In genomic region chr15:44735482-44736260, GRCh38 we compare ENCODE assay signal across 7 cellular contexts. TPM values are rescaled to one million over a fixed set of nuclear protein-coding genes. Genes with fewer than 3 reads are reported as not detected.
DNase-seq lines count a peak whose midpoint lies in the region; TF ChIP-seq lines count a peak whose summit lies in the region.

No MANE protein-coding gene starts in this region.

- peak overlapping the region; percentile 70 for H3K27ac Mint-ChIP-seq in endothelial cell (ENCODE audit: unreplicated experiment)

- H3K79me2 ChIP-seq in GM23248 (ENCODE audit: insufficient read depth) (peaks cover 1% of the 10 kb centered on the region), smooth muscle cell (ENCODE audit: low read depth) (no peaks in the 10 kb centered on the region)

- TF ChIP-seq CTCF in Peyer's patch (IDR thresholded peaks at IDR 0.05) (peak in 1 of 6 experiments; percentile 2), endothelial cell (IDR thresholded peaks at IDR 0.05; ENCODE audit: unreplicated experiment) (no peak), smooth muscle cell (IDR thresholded peaks at IDR 0.05; ENCODE audit: borderline replicate concordance, insufficient read depth, poor library complexity, severe bottlenecking) (no peak)

- H3K4me3 Mint-ChIP-seq in endothelial cell (ENCODE audit: unreplicated experiment): no peak overlapping the region

- peaks cover 26% of the 10 kb centered on the region for H3K4me1 Mint-ChIP-seq in endothelial cell (ENCODE audit: unreplicated experiment)

- H3K4me3 ChIP-seq in GM23248: no peak overlapping the region
- H3K4me3 ChIP-seq in Peyer's patch: no peak overlapping the region
- no peak overlapping the region for H3K4me3 ChIP-seq in smooth muscle cell

- TF ChIP-seq POLR2A in Peyer's patch (IDR thresholded peaks at IDR 0.05): no peak

- in situ Hi-C loops in GM23248 (cut with MboI) (loop anchor here (10.0 to 25.0 kb wide), 2 partner anchors 71 to 148 kb away; partner anchors contain the start of gene SPG11), ACHN (cut with HindIII; ENCODE audit: low pct_ligation_motif_present, low pct_unique_long_range_greater_than_20kb, low sequenced_read_pairs) (no loop called here)

- no peak overlapping the region for H3K27ac ChIP-seq in GM23248
- H3K27ac ChIP-seq in Peyer's patch: peak overlapping the region; percentile 48 to 76 (median 68)
- peak overlapping the region; percentile 79 for H3K27ac ChIP-seq in smooth muscle cell (ENCODE audit: low read depth)

- no peaks in the 10 kb centered on the region for H3K9me2 ChIP-seq in GM23248 (ENCODE audit: insufficient read depth)

- peak; percentile 49 for DNase-seq in GM23248
- DNase-seq in Peyer's patch: peak in 1 of 3 donors; percentile 67
- DNase-seq in endothelial cell (ENCODE audit: low spot score): no peak
- no peak for DNase-seq in smooth muscle cell (lab: John Stamatoyannopoulos, UW; ENCODE audit: unreplicated experiment)
- no peak for DNase-seq in NCI-H82 (lab: John Stamatoyannopoulos, UW)
- DNase-seq in ACHN: no peak
- no peak for DNase-seq in NCI-H774 (lab: John Stamatoyannopoulos, UW)

- peaks cover 6% of the 10 kb centered on the region for H3K36me3 Mint-ChIP-seq in endothelial cell (ENCODE audit: low read depth, unreplicated experiment)

- H4K20me1 ChIP-seq in GM23248 (ENCODE audit: insufficient read depth) (no peaks in the 10 kb centered on the region), smooth muscle cell (ENCODE audit: low read depth) (no peaks in the 10 kb centered on the region)

- peaks cover 3% of the 10 kb centered on the region for H3K9me3 Mint-ChIP-seq in endothelial cell (ENCODE audit: unreplicated experiment)

- H3K27me3 ChIP-seq in GM23248 (replicated peaks; ENCODE audit: insufficient read depth) (no peaks in the 10 kb centered on the region), Peyer's patch (no peaks in the 10 kb centered on the region), smooth muscle cell (ENCODE audit: low read depth) (no peaks in the 10 kb centered on the region)

- H3F3A ChIP-seq in GM23248 (ENCODE audit: insufficient read depth): no peaks in the 10 kb centered on the region
- H3F3A ChIP-seq in smooth muscle cell (ENCODE audit: low read depth): peaks cover 12% of the 10 kb centered on the region

- no peaks in the 10 kb centered on the region for H3K4me1 ChIP-seq in GM23248 (ENCODE audit: insufficient read depth)
- H3K4me1 ChIP-seq in Peyer's patch: peaks cover 0 to 1% (median 0%) of the 10 kb centered on the region in 4 donors
- H3K4me1 ChIP-seq in smooth muscle cell (ENCODE audit: low read depth): no peaks in the 10 kb centered on the region

- no peak overlapping the region for H3K9ac ChIP-seq in GM23248
- peak overlapping the region; percentile 27 for H3K9ac ChIP-seq in smooth muscle cell (ENCODE audit: low read depth)

- H3K4me2 ChIP-seq in GM23248 (ENCODE audit: unreplicated experiment) (no peak overlapping the region), smooth muscle cell (peak overlapping the region; percentile 76)

- H2AFZ ChIP-seq in GM23248: peak overlapping the region; percentile 48
- H2AFZ ChIP-seq in smooth muscle cell (ENCODE audit: low read depth): peak overlapping the region; percentile 90

- H3K9me3 ChIP-seq in GM23248 (ENCODE audit: low read depth) (no peaks in the 10 kb centered on the region), Peyer's patch (no peaks in the 10 kb centered on the region), smooth muscle cell (replicated peaks; ENCODE audit: low read depth) (no peaks in the 10 kb centered on the region)

- H3K27me3 Mint-ChIP-seq in endothelial cell (ENCODE audit: unreplicated experiment): peaks cover 2% of the 10 kb centered on the region

- 59 to 68% methylated on average over 8 of the region's 8 CpGs for WGBS in GM23248 (ENCODE audit: low coverage in 1 of 2, low lambda C conversion rate in 2 of 2, missing lambda C conversion rate in 2 of 2), 2 experiments
- WGBS in smooth muscle cell (ENCODE audit: low lambda C conversion rate): 43% methylated on average over 8 of the region's 8 CpGs

- H3K36me3 ChIP-seq in GM23248 (ENCODE audit: low read depth) (no peaks in the 10 kb centered on the region), Peyer's patch (peaks cover 0 to 9% (median 0%) of the 10 kb centered on the region in 3 donors), smooth muscle cell (ENCODE audit: low read depth) (no peaks in the 10 kb centered on the region)

RNA-seq across cellular contexts. Expression of gene TRIM69, which starts 0.7 kb away (rescaled TPM):
- total RNA-seq in GM23248 (2014; rRNA removed; shearing (Covaris generic)): 9.2 and 9.7 TPM in 2 replicates
- 8.9 and 9.8 TPM in 2 replicates for polyA plus RNA-seq in GM23248 (2016; fragmentation: Nextera tagmentation; extraction: Ambion mirVana)
- 10 to 100 TPM in 2 of 4 donors, 1 to 10 TPM in 2; 6.7 to 11.7 (median 8.9) TPM for total RNA-seq in Peyer's patch
- 13.4 TPM for total RNA-seq in endothelial cell (ENCODE audit: unreplicated experiment)
- total RNA-seq in smooth muscle cell: 4.8 and 5.3 TPM in 2 replicates
- 2.2 and 4.2 TPM in 2 replicates for polyA plus RNA-seq in smooth muscle cell

RNA-seq across cellular contexts. Expression of gene B2M, which starts 24.4 kb away (rescaled TPM):
- total RNA-seq in GM23248 (2014; rRNA removed; shearing (Covaris generic)): 1,965 and 2,442 TPM in 2 replicates
- polyA plus RNA-seq in GM23248 (2016; fragmentation: Nextera tagmentation; extraction: Ambion mirVana) (3,590 and 3,619 TPM in 2 replicates), smooth muscle cell (1,723 and 2,067 TPM in 2 replicates)
- total RNA-seq in Peyer's patch (over 10,000 TPM in 1 of 4 donors, 1,000 to 10,000 TPM in 3; 2,244 to 13,999 (median 5,894) TPM), endothelial cell (ENCODE audit: unreplicated experiment) (546 TPM), smooth muscle cell (1,861 and 2,004 TPM in 2 replicates)

RNA-seq across cellular contexts. Expression of gene PATL2, which starts 24.5 kb away (rescaled TPM):
- not detected in 2 replicates for total RNA-seq in GM23248 (2014; rRNA removed; shearing (Covaris generic))
- polyA plus RNA-seq in GM23248 (2016; fragmentation: Nextera tagmentation; extraction: Ambion mirVana) (0.26 TPM in 1 of 2 replicates, not detected in the other), smooth muscle cell (not detected in 2 replicates)
- total RNA-seq in Peyer's patch (10 to 100 TPM in 2 of 4 donors, 1 to 10 TPM in 2; 4.0 to 35.5 (median 9.5) TPM), endothelial cell (ENCODE audit: unreplicated experiment) (0.69 TPM), smooth muscle cell (not detected in 2 replicates)
